ENCODE assay signal across 19 cellular contexts in genomic region chr15:36152961-36153360, GRCh38.
"Had no signal": no experiment of that assay in that cellular context is flagged by ENCODE, and none has a peak within 500 bp of the region (broad histone marks: within the 10 kb centered on the region; RNA-seq: fewer than 3 reads in every experiment).

No MANE protein-coding gene starts in this region.

- H3K4me3 ChIP-seq: coronary artery, dorsolateral prefrontal cortex, esophagus muscularis mucosa, gastrocnemius medialis, heart right ventricle, left lung, lower lobe of right lung, mucosa of descending colon had no signal

- H3K27me3 ChIP-seq: dorsolateral prefrontal cortex, esophagus muscularis mucosa, gastrocnemius medialis, heart right ventricle, left lung had no signal

- H3K36me3 ChIP-seq: esophagus muscularis mucosa, gastrocnemius medialis, heart right ventricle, left lung, lower lobe of right lung had no signal

- H3K9me3 ChIP-seq: gastrocnemius medialis had no signal

- H3K4me1 ChIP-seq: esophagus muscularis mucosa, gastrocnemius medialis, heart right ventricle, left lung had no signal

- DNase-seq: dermis blood vessel endothelial cell; dorsolateral prefrontal cortex; effector CD4-positive, alpha-beta T cell; effector memory CD4-positive, alpha-beta T cell; foreskin fibroblast; foreskin melanocyte; gastrocnemius medialis; glutamatergic neuron; head of caudate nucleus; heart right ventricle; hippocampal formation; left cardiac atrium; left lung; left ventricle myocardium superior; lower lobe of right lung; mesenchymal stem cell; mucosa of descending colon had no signal

- H3K27ac ChIP-seq: coronary artery, dorsolateral prefrontal cortex, esophagus muscularis mucosa, gastrocnemius medialis, heart right ventricle, left lung, lower lobe of right lung had no signal

- ATAC-seq: gastrocnemius medialis, heart right ventricle, left cardiac atrium, left lung, left ventricle myocardium superior, lower lobe of right lung, mucosa of descending colon had no signal
